ENCODE assay signal across 8 cellular contexts in the genomic region with DNA sequence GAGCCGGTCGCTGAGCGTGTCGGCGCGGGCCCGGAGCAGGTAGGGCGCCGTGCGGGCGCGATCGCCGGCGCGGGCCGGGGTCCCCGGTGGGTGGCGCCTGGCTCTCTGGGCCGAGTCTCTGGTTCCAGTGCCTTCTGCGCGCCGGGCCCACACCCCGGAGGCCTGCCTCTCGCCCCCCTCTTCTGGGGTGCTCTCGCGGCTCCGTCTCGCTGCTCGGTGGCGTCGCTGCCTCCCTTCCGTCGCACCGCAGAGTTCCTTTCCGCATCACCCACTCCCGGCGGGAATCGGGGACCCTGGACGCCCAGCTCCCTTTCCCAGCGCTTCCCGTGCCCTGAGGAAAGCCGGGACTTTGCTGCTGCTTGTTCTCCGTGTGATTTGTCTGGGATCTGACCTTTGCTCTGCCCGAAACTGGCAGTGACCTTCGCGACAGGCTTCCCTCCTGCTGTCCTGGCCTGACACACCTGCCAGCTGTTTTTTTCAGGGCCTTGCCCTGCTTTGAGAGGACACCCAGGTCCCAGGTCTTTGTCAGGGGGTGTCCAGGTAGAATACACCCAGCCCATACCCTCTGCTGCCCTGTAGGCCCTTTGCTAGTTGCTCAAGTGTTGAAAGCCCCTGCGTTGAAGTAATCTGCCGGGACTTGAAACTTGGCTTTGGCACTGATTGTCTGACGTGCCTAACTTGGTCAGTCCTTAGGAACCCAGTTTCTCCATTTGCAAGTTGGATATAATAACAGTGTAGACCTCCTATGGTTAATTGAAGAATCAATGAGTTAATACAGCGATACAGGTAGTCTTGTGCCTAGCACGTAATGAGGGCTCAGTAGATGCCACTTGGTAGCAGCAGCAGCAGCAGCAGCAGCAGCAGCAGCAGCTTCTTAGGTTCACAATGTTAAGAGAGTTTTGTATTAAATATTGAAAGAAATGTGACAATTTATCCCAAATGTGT. TPM values are rescaled to one million over a fixed set of nuclear protein-coding genes. Genes with fewer than 3 reads are reported as not detected.
A peak's percentile ranks its signal among the peaks of the same experiment; 100 is the strongest.
DNase-seq lines count a peak whose midpoint lies in the region; ATAC-seq, FAIRE-seq and TF ChIP-seq lines count a peak whose summit lies in the region.

No MANE protein-coding gene starts in this region.

- H3K4me2 ChIP-seq in H1 (ENCODE audit: insufficient read depth in 1 of 2, low read depth in 2 of 2, low read length in 2 of 2) = peak overlapping the region; percentile 83 to 95
- H3K4me2 ChIP-seq in mesendoderm (ENCODE audit: low read length) = peak overlapping the region; percentile 90

- peak overlapping the region; percentile 98 for H3K27ac Mint-ChIP-seq in activated CD4-positive, alpha-beta T cell treated with anti-CD3 and anti-CD28 coated beads, Interleukin-2, amount 10 ng/mL, durations not matched to agents 24 days and 14 days

- no peak for FAIRE-seq in H1 (lab: Jason Lieb, UNC)

- no peaks in the 10 kb centered on the region for H3K36me3 Mint-ChIP-seq in activated CD4-positive, alpha-beta T cell treated with anti-CD3 and anti-CD28 coated beads, Interleukin-2, amount 10 ng/mL, durations not matched to agents 24 days and 14 days (ENCODE audit: low read depth)

- H2BK5ac ChIP-seq in H1 (ENCODE audit: low read depth, low read length) (no peak overlapping the region; the same call in 1 of the 2 replicates), mesendoderm (ENCODE audit: low read length) (no peak overlapping the region)

- H3K36me3 ChIP-seq in H1 (ENCODE audit: control insufficient read depth in 2 of 4, insufficient read depth in 4 of 4, low read length in 3 of 4) (no peaks in the 10 kb centered on the region), mesendoderm (ENCODE audit: control insufficient read depth, insufficient read depth, low read length) (no peaks in the 10 kb centered on the region), thymus (ENCODE audit: control insufficient read depth, insufficient read depth) (no peaks in the 10 kb centered on the region)

- peak overlapping the region; percentile 75 to 89 (median 82) for H3K9ac ChIP-seq in H1 (replicated peaks in 1 of 4; ENCODE audit: extremely low read depth in 1 of 4, low read depth in 3 of 4, low read length in 3 of 4)
- peak overlapping the region; percentile 88 for H3K9ac ChIP-seq in mesendoderm (ENCODE audit: low read length)

- H4K8ac ChIP-seq in H1 (ENCODE audit: extremely low read depth, insufficient read depth, low read length) = peak overlapping the region; percentile 80; the same call in 1 of the 2 replicates
- no peak overlapping the region for H4K8ac ChIP-seq in mesendoderm (ENCODE audit: low read depth, low read length)

- H3K4me3 ChIP-seq in GM08714 (ENCODE audit: low read length) = peak overlapping the region; percentile 73
- peak overlapping the region; percentile 84 for H3K4me3 ChIP-seq in Jurkat, Clone E6-1 (ENCODE audit: low read length)
- peak overlapping the region; percentile 81 to 92 (median 88) for H3K4me3 ChIP-seq in H1 (ENCODE audit: extremely low read depth in 1 of 4, insufficient read depth in 2 of 4, low read depth in 3 of 4, low read length in 4 of 4)
- peak overlapping the region; percentile 39 for H3K4me3 ChIP-seq in mesendoderm (ENCODE audit: low read length)
- H3K4me3 ChIP-seq in thymus (ENCODE audit: low read length) = peak overlapping the region; percentile 88

- H3K4ac ChIP-seq in H1 (replicated peaks; ENCODE audit: insufficient read length, low read depth, low read length) = peak overlapping the region; percentile 57
- H3K4ac ChIP-seq in mesendoderm (ENCODE audit: low read depth, low read length) = peak overlapping the region; percentile 63

- no peak for TF ChIP-seq CTCF in H1 (IDR thresholded peaks at IDR 0.05; ENCODE audit: control extremely low read depth in 1 of 3, insufficient read depth in 1 of 3, low read depth in 1 of 3, low read length in 3 of 3)

- ATAC-seq in GM21619 (IDR thresholded peaks at IDR 0.05; ENCODE audit: unreplicated experiment) = peak; percentile 31

- no peak for TF ChIP-seq RAD21 in H1 (IDR thresholded peaks at IDR 0.05 in 1 of 2, conservative IDR thresholded peaks at IDR 0.05 in 1 of 2; ENCODE audit: low read depth in 2 of 2, low read length in 2 of 2)

- peak overlapping the region; percentile 75; the same call in 1 of the 2 replicates for H3K27ac ChIP-seq in H1 (ENCODE audit: low read depth, low read length)
- peak overlapping the region; percentile 77 for H3K27ac ChIP-seq in mesendoderm (ENCODE audit: low read depth, low read length)
- peak overlapping the region; percentile 98 for H3K27ac ChIP-seq in thymus (ENCODE audit: low read depth)

- no peak for DNase-seq in Jurkat, Clone E6-1 (ENCODE audit: low read depth, low spot score)
- no peak for DNase-seq in activated CD4-positive, alpha-beta T cell treated with anti-CD3 and anti-CD28 coated beads, Interleukin-2, amount 10 ng/mL, durations not matched to agents 24 days and 14 days
- DNase-seq in H1 (ENCODE audit: low read depth in 1 of 2, low spot score in 2 of 2) (no peak), mesendoderm (peak; percentile 54), amniotic stem cell (lab: John Stamatoyannopoulos, UW) (no peak)

- TF ChIP-seq EP300 in H1 (IDR thresholded peaks at IDR 0.05; ENCODE audit: borderline replicate concordance in 1 of 2, low read depth in 2 of 2, low read length in 2 of 2) = no peak

- H3K79me1 ChIP-seq in H1 (ENCODE audit: low read depth, low read length) (0 out of 2 replicates have a peak, but pooled peaks cover 4% of the 10 kb centered on the region), mesendoderm (ENCODE audit: low read length) (peaks cover 6% of the 10 kb centered on the region)

- 7% methylated on average over 28 of the region's 52 CpGs; no CpG with 5 or more reads in 1 of the 2 experiments for WGBS in H1 (ENCODE audit: extremely low coverage in 1 of 2, insufficient coverage in 1 of 2, insufficient read length in 1 of 2, insufficient replicate concordance in 2 of 2, low coverage in 1 of 2, low lambda C conversion rate in 2 of 2, missing lambda C conversion rate in 1 of 2), 2 experiments
- no CpG with 5 or more reads among the region's 52 CpGs for WGBS in mesendoderm (ENCODE audit: extremely low coverage, insufficient coverage, low lambda C conversion rate)
- WGBS in thymus = 1% methylated on average over 52 of the region's 52 CpGs

- H4K5ac ChIP-seq in H1 (ENCODE audit: insufficient read length, low read depth, low read length) = peak overlapping the region; percentile 77
- H4K5ac ChIP-seq in mesendoderm (ENCODE audit: low read length) = no peak overlapping the region

- no peak overlapping the region for H3K14ac ChIP-seq in H1 (ENCODE audit: insufficient read length)

- no peaks in the 10 kb centered on the region for H3K9me3 ChIP-seq in H1 (ENCODE audit: insufficient read depth in 2 of 2, low read depth in 1 of 2, low read length in 1 of 2)
- H3K9me3 ChIP-seq in thymus (ENCODE audit: control insufficient read depth) = no peaks in the 10 kb centered on the region

- H3K56ac ChIP-seq in H1 (replicated peaks; ENCODE audit: insufficient read length, low read depth, low read length) (peak overlapping the region; percentile 70), mesendoderm (ENCODE audit: low read length) (peak overlapping the region; percentile 83)

- H2AK5ac ChIP-seq in H1 (ENCODE audit: low read depth, low read length) (no peak overlapping the region), mesendoderm (ENCODE audit: low read length) (no peak overlapping the region)

- no peak overlapping the region for H2BK12ac ChIP-seq in H1 (ENCODE audit: low read depth, low read length)

- H2BK15ac ChIP-seq in H1 (ENCODE audit: low read length) (no peak overlapping the region), mesendoderm (replicated peaks; ENCODE audit: low read depth) (no peak overlapping the region)

- intact Hi-C loops in activated CD4-positive, alpha-beta T cell treated with anti-CD3 and anti-CD28 coated beads, Interleukin-2, amount 10 ng/mL, durations not matched to agents 24 days and 14 days (cut with micrococcal nuclease) = loop anchor here (1.0 to 10.0 kb wide), 4 partner anchors 22 to 483 kb away; a partner anchor contains a TSS

- H2BK120ac ChIP-seq in H1 (replicated peaks; ENCODE audit: low read depth, low read length) = no peak overlapping the region
- no peak overlapping the region for H2BK120ac ChIP-seq in mesendoderm (ENCODE audit: low read depth, low read length)

- peaks cover 5% of the 10 kb centered on the region for H3K23me2 ChIP-seq in H1 (ENCODE audit: low read depth, low read length)

- H3K18ac ChIP-seq in H1 (ENCODE audit: extremely low read depth, low read length) (peak overlapping the region; percentile 91), mesendoderm (ENCODE audit: low read length) (peak overlapping the region; percentile 63)

- H3K27me3 Mint-ChIP-seq in activated CD4-positive, alpha-beta T cell treated with anti-CD3 and anti-CD28 coated beads, Interleukin-2, amount 10 ng/mL, durations not matched to agents 24 days and 14 days = no peaks in the 10 kb centered on the region

- POLR2A ChIA-PET in H1 (lab: Charles Lee; ENCODE audit: partially characterized antibody) = interaction anchor here (0.6 to 1.8 kb wide), 6 partner anchors 11 to 230 kb away, joined by 3 to 5 read pairs (median 3); no protein-coding TSS in a partner anchor

- CTCF ChIA-PET in H1 (lab: Charles Lee; ENCODE audit: partially characterized antibody) = interaction anchor here (0.6 to 7.5 kb wide), 7 partner anchors 13 to 255 kb away, joined by 3 to 130 read pairs (median 4); no protein-coding TSS in a partner anchor

- peak in 1 of 2 experiments; percentile 59; a peak in 1 of 3 replicates for TF ChIP-seq POLR2A in H1 (IDR thresholded peaks at IDR 0.05; ENCODE audit: control extremely low read depth in 1 of 2, low read depth in 2 of 2, low read length in 2 of 2)

- H3K23ac ChIP-seq in H1 (ENCODE audit: insufficient read length) = no peak overlapping the region
- peak overlapping the region; percentile 25 for H3K23ac ChIP-seq in mesendoderm (ENCODE audit: low read length)

- no peaks in the 10 kb centered on the region for H4K20me1 ChIP-seq in H1 (replicated peaks in 1 of 2; ENCODE audit: control insufficient read depth in 1 of 2, insufficient read depth in 2 of 2, low read length in 2 of 2)

- no peak overlapping the region for H2BK20ac ChIP-seq in H1 (ENCODE audit: low read length)

- H3K4me3 Mint-ChIP-seq in activated CD4-positive, alpha-beta T cell treated with anti-CD3 and anti-CD28 coated beads, Interleukin-2, amount 10 ng/mL, durations not matched to agents 24 days and 14 days = peak overlapping the region; percentile 99

- H3K27me3 ChIP-seq in H1 (replicated peaks in 1 of 4; ENCODE audit: control insufficient read depth in 3 of 4, extremely low read depth in 1 of 4, insufficient read depth in 3 of 4, low read length in 3 of 4) = no peaks in the 10 kb centered on the region; a peak in 1 of 7 replicates
- H3K27me3 ChIP-seq in mesendoderm (ENCODE audit: insufficient read depth, low read length, poor library complexity) = no peaks in the 10 kb centered on the region
- H3K27me3 ChIP-seq in thymus (ENCODE audit: control insufficient read depth, insufficient read depth) = no peaks in the 10 kb centered on the region

- peak overlapping the region; percentile 56; the same call in 1 of the 2 replicates for H2AFZ ChIP-seq in H1 (ENCODE audit: low read length)

- H3K9me3 Mint-ChIP-seq in activated CD4-positive, alpha-beta T cell treated with anti-CD3 and anti-CD28 coated beads, Interleukin-2, amount 10 ng/mL, durations not matched to agents 24 days and 14 days = no peaks in the 10 kb centered on the region

- H3K4me1 ChIP-seq in H1 (replicated peaks in 1 of 4; ENCODE audit: control insufficient read depth in 3 of 4, insufficient read depth in 4 of 4, low read length in 3 of 4) (peaks cover 0 to 7% (median 2%) of the 10 kb centered on the region in 4 experiments; a peak in 4 of 7 replicates), mesendoderm (ENCODE audit: control insufficient read depth, low read depth, low read length) (peaks cover 6% of the 10 kb centered on the region), thymus (ENCODE audit: control insufficient read depth, insufficient read depth, low read length) (peaks cover 5% of the 10 kb centered on the region)

- H3K79me2 ChIP-seq in H1 (ENCODE audit: control insufficient read depth in 1 of 2, insufficient read depth in 2 of 2, low read length in 2 of 2) = peaks cover 0 to 48% of the 10 kb centered on the region in 2 experiments; a peak in 3 of 4 replicates
- H3K79me2 ChIP-seq in mesendoderm (ENCODE audit: control insufficient read depth, insufficient read depth, low read length) = peaks cover 14% of the 10 kb centered on the region

- H3K4me1 Mint-ChIP-seq in activated CD4-positive, alpha-beta T cell treated with anti-CD3 and anti-CD28 coated beads, Interleukin-2, amount 10 ng/mL, durations not matched to agents 24 days and 14 days = peaks cover 41% of the 10 kb centered on the region

- peak overlapping the region; percentile 44 for H4K91ac ChIP-seq in H1 (replicated peaks; ENCODE audit: insufficient read length, low read length)

RNA-seq across cellular contexts. Expression of a gene that starts 0.8 kb away (rescaled TPM):
- polyA plus RNA-seq in Jurkat, Clone E6-1 (2012; ENCODE audit: insufficient read depth, insufficient read length) = 12.9 TPM
- 14.2 and 16.4 TPM in 2 replicates for total RNA-seq in activated CD4-positive, alpha-beta T cell treated with anti-CD3 and anti-CD28 coated beads, Interleukin-2, amount 10 ng/mL, durations not matched to agents 24 days and 14 days
- total RNA-seq in H1 (2021; fragmentation: NEBNext Ultra II Directional; extraction: Animal tissue kit (Norgen Biotek cat#: 25700)) = 9.4 and 9.6 TPM in 2 replicates
- polyA plus RNA-seq in H1 (2011; rRNA removed) (2.4 and 3.7 TPM in 2 replicates), thymus (23.9 TPM)
- 4.9 TPM for polyA plus RNA-seq in H1 (2011; cell fraction: cytosol; rRNA removed)
- 1.2 TPM for polyA plus RNA-seq in H1 (2011; cell fraction: nucleus; rRNA removed)
- 5.6 to 10.2 TPM (median 6.5 TPM) in 4 replicates for polyA plus RNA-seq in H1 (2012, experiment 1 of 2)
- polyA plus RNA-seq in H1 (2012, experiment 2 of 2) = 5.4 TPM
- polyA plus RNA-seq in H1 (2013, experiment 1 of 2) = 5.2 TPM
- 5.4 TPM for polyA plus RNA-seq in H1 (2013, experiment 2 of 2)
- polyA minus RNA-seq in H1 (2011; rRNA and poly(A)+ RNA removed) = 2.1 and 3.9 TPM in 2 replicates
- 3.4 TPM for polyA minus RNA-seq in H1 (2011; cell fraction: cytosol; rRNA and poly(A)+ RNA removed)
- polyA minus RNA-seq in H1 (2011; cell fraction: nucleus; rRNA and poly(A)+ RNA removed) = 1.9 TPM
- 11.1 TPM for polyA plus RNA-seq in mesendoderm (2013, experiment 1 of 2)
- 11.4 TPM for polyA plus RNA-seq in mesendoderm (2013, experiment 2 of 2)
